Comparison of ENCODE assay signal across 2 cellular contexts in genomic region chr2:122136071-122136470, GRCh38.
TF ChIP-seq lines count a peak whose summit lies in the region.

No MANE protein-coding gene starts in this region.

TF ChIP-seq in SK-N-SH, 30 proteins besides CTCF, POLR2A, EP300 and RAD21 (continued from another document):
- no peak for TF ChIP-seq ZBTB33 (IDR thresholded peaks at IDR 0.05; ENCODE audit: borderline replicate concordance, low read depth)
- no peak for TF ChIP-seq FOXJ3 (CRISPR knock-in tag; IDR thresholded peaks at IDR 0.05)
- no peak for TF ChIP-seq IRF3 (IDR thresholded peaks at IDR 0.05; ENCODE audit: low read depth, low read length)
TF ChIP-seq in SK-N-SH: peak in this region for 1.

TF ChIP-seq in SK-N-SH treated with all-trans-retinoic acid at 6 μM for 48 hours, 23 proteins besides CTCF, POLR2A, EP300 and RAD21 (continued from another document):
- TF ChIP-seq PATZ1 (CRISPR knock-in tag; IDR thresholded peaks at IDR 0.05; ENCODE audit: borderline replicate concordance) (no peak), ZFP30 (CRISPR knock-in tag; IDR thresholded peaks at IDR 0.05) (no peak), ZNF8 (CRISPR knock-in tag; IDR thresholded peaks at IDR 0.05) (no peak), PPARA (CRISPR knock-in tag; IDR thresholded peaks at IDR 0.05; ENCODE audit: borderline replicate concordance) (no peak), CSDC2 (CRISPR knock-in tag; IDR thresholded peaks at IDR 0.05) (no peak), ESRRG (CRISPR knock-in tag; IDR thresholded peaks at IDR 0.05) (no peak)
